ENCODE assay signal across 3 cellular contexts in the genomic region with DNA sequence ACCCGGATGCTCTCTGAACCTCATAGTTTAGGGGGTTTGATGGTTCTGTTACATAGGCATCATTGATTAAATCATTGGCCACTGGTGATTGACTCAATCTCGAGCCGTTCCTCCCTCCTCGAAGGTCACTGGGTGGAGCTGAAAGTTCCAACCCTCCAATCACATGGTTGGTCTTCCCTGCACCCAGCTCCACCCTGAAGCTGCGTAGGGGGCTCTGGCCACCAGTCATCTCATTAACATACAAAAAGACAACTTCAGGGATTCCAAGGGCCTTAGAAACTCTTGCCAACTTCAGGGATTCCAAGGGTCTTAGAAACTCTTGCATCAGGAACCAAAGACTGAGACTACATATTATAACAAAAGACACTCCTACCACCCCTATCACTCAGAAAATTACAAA.
TF ChIP-seq lines count a peak whose summit lies in the region.

No MANE protein-coding gene starts in this region.

TF ChIP-seq in GM23338, 12 proteins besides CTCF, POLR2A, EP300 and RAD21 (continued from another document):
- TF ChIP-seq, protein P1, sequence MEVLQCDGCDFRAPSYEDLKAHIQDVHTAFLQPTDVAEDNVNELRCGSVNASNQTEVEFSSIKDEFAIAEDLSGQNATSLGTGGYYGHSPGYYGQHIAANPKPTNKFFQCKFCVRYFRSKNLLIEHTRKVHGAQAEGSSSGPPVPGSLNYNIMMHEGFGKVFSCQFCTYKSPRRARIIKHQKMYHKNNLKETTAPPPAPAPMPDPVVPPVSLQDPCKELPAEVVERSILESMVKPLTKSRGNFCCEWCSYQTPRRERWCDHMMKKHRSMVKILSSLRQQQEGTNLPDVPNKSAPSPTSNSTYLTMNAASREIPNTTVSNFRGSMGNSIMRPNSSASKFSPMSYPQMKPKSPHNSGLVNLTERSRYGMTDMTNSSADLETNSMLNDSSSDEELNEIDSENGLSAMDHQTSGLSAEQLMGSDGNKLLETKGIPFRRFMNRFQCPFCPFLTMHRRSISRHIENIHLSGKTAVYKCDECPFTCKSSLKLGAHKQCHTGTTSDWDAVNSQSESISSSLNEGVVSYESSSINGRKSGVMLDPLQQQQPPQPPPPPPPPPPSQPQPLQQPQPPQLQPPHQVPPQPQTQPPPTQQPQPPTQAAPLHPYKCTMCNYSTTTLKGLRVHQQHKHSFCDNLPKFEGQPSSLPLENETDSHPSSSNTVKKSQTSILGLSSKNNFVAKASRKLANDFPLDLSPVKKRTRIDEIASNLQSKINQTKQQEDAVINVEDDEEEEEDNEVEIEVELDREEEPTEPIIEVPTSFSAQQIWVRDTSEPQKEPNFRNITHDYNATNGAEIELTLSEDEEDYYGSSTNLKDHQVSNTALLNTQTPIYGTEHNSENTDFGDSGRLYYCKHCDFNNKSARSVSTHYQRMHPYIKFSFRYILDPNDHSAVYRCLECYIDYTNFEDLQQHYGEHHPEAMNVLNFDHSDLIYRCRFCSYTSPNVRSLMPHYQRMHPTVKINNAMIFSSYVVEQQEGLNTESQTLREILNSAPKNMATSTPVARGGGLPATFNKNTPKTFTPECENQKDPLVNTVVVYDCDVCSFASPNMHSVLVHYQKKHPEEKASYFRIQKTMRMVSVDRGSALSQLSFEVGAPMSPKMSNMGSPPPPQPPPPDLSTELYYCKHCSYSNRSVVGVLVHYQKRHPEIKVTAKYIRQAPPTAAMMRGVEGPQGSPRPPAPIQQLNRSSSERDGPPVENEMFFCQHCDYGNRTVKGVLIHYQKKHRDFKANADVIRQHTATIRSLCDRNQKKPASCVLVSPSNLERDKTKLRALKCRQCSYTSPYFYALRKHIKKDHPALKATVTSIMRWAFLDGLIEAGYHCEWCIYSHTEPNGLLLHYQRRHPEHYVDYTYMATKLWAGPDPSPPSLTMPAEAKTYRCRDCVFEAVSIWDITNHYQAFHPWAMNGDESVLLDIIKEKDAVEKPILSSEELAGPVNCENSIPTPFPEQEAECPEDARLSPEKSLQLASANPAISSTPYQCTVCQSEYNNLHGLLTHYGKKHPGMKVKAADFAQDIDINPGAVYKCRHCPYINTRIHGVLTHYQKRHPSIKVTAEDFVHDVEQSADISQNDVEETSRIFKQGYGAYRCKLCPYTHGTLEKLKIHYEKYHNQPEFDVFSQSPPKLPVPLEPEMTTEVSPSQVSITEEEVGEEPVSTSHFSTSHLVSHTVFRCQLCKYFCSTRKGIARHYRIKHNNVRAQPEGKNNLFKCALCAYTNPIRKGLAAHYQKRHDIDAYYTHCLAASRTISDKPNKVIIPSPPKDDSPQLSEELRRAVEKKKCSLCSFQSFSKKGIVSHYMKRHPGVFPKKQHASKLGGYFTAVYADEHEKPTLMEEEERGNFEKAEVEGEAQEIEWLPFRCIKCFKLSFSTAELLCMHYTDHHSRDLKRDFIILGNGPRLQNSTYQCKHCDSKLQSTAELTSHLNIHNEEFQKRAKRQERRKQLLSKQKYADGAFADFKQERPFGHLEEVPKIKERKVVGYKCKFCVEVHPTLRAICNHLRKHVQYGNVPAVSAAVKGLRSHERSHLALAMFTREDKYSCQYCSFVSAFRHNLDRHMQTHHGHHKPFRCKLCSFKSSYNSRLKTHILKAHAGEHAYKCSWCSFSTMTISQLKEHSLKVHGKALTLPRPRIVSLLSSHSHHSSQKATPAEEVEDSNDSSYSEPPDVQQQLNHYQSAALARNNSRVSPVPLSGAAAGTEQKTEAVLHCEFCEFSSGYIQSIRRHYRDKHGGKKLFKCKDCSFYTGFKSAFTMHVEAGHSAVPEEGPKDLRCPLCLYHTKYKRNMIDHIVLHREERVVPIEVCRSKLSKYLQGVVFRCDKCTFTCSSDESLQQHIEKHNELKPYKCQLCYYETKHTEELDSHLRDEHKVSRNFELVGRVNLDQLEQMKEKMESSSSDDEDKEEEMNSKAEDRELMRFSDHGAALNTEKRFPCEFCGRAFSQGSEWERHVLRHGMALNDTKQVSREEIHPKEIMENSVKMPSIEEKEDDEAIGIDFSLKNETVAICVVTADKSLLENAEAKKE (CRISPR knock-in tag; IDR thresholded peaks at IDR 0.05), result no peak
- TF ChIP-seq EZH2 (IDR thresholded peaks at IDR 0.05; ENCODE audit: low read depth, unreplicated experiment) (no peak), JUNB (IDR thresholded peaks at IDR 0.05; ENCODE audit: unreplicated experiment) (no peak), CREB1 (CRISPR knock-in tag; IDR thresholded peaks at IDR 0.05; ENCODE audit: low read depth) (no peak)

TF ChIP-seq in WTC11, 78 proteins besides CTCF, POLR2A, EP300 and RAD21 (continued from another document):
- TF ChIP-seq, protein P2, sequence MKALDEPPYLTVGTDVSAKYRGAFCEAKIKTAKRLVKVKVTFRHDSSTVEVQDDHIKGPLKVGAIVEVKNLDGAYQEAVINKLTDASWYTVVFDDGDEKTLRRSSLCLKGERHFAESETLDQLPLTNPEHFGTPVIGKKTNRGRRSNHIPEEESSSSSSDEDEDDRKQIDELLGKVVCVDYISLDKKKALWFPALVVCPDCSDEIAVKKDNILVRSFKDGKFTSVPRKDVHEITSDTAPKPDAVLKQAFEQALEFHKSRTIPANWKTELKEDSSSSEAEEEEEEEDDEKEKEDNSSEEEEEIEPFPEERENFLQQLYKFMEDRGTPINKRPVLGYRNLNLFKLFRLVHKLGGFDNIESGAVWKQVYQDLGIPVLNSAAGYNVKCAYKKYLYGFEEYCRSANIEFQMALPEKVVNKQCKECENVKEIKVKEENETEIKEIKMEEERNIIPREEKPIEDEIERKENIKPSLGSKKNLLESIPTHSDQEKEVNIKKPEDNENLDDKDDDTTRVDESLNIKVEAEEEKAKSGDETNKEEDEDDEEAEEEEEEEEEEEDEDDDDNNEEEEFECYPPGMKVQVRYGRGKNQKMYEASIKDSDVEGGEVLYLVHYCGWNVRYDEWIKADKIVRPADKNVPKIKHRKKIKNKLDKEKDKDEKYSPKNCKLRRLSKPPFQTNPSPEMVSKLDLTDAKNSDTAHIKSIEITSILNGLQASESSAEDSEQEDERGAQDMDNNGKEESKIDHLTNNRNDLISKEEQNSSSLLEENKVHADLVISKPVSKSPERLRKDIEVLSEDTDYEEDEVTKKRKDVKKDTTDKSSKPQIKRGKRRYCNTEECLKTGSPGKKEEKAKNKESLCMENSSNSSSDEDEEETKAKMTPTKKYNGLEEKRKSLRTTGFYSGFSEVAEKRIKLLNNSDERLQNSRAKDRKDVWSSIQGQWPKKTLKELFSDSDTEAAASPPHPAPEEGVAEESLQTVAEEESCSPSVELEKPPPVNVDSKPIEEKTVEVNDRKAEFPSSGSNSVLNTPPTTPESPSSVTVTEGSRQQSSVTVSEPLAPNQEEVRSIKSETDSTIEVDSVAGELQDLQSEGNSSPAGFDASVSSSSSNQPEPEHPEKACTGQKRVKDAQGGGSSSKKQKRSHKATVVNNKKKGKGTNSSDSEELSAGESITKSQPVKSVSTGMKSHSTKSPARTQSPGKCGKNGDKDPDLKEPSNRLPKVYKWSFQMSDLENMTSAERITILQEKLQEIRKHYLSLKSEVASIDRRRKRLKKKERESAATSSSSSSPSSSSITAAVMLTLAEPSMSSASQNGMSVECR (CRISPR knock-in tag; IDR thresholded peaks at IDR 0.05; ENCODE audit: borderline replicate concordance), result no peak
- TF ChIP-seq NR1H2 (CRISPR knock-in tag; IDR thresholded peaks at IDR 0.05), result no peak
- TF ChIP-seq, protein P3, sequence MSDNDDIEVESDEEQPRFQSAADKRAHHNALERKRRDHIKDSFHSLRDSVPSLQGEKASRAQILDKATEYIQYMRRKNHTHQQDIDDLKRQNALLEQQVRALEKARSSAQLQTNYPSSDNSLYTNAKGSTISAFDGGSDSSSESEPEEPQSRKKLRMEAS (CRISPR knock-in tag; IDR thresholded peaks at IDR 0.05), result no peak
- no peak for TF ChIP-seq IRF2 (CRISPR knock-in tag; IDR thresholded peaks at IDR 0.05; ENCODE audit: borderline replicate concordance, low read depth)

TF ChIP-seq in SK-N-SH treated with all-trans-retinoic acid at 6 μM for 48 hours, 23 proteins besides CTCF, POLR2A, EP300 and RAD21 (continued from another document):
- TF ChIP-seq, protein P4, sequence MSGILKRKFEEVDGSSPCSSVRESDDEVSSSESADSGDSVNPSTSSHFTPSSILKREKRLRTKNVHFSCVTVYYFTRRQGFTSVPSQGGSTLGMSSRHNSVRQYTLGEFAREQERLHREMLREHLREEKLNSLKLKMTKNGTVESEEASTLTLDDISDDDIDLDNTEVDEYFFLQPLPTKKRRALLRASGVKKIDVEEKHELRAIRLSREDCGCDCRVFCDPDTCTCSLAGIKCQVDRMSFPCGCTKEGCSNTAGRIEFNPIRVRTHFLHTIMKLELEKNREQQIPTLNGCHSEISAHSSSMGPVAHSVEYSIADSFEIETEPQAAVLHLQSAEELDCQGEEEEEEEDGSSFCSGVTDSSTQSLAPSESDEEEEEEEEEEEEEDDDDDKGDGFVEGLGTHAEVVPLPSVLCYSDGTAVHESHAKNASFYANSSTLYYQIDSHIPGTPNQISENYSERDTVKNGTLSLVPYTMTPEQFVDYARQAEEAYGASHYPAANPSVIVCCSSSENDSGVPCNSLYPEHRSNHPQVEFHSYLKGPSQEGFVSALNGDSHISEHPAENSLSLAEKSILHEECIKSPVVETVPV (CRISPR knock-in tag; IDR thresholded peaks at IDR 0.05), result no peak
- TF ChIP-seq ZFP3 (CRISPR knock-in tag; IDR thresholded peaks at IDR 0.05) (no peak), OSR1 (CRISPR knock-in tag; IDR thresholded peaks at IDR 0.05) (no peak), GLIS3 (CRISPR knock-in tag; IDR thresholded peaks at IDR 0.05) (no peak), ARNTL (CRISPR knock-in tag; IDR thresholded peaks at IDR 0.05; ENCODE audit: borderline replicate concordance, low read depth) (no peak), RARB (CRISPR knock-in tag; IDR thresholded peaks at IDR 0.05) (no peak), CSDC2 (CRISPR knock-in tag; IDR thresholded peaks at IDR 0.05) (no peak), TCF4 (CRISPR knock-in tag; IDR thresholded peaks at IDR 0.05; ENCODE audit: borderline replicate concordance) (no peak), ISL1 (CRISPR knock-in tag; IDR thresholded peaks at IDR 0.05) (no peak), SNAI2 (CRISPR knock-in tag; IDR thresholded peaks at IDR 0.05) (no peak), ESRRG (CRISPR knock-in tag; IDR thresholded peaks at IDR 0.05) (no peak)
- TF ChIP-seq, protein P5, sequence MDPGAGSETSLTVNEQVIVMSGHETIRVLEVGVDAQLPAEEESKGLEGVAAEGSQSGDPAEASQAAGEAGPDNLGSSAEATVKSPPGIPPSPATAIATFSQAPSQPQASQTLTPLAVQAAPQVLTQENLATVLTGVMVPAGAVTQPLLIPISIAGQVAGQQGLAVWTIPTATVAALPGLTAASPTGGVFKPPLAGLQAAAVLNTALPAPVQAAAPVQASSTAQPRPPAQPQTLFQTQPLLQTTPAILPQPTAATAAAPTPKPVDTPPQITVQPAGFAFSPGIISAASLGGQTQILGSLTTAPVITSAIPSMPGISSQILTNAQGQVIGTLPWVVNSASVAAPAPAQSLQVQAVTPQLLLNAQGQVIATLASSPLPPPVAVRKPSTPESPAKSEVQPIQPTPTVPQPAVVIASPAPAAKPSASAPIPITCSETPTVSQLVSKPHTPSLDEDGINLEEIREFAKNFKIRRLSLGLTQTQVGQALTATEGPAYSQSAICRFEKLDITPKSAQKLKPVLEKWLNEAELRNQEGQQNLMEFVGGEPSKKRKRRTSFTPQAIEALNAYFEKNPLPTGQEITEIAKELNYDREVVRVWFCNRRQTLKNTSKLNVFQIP (CRISPR knock-in tag; IDR thresholded peaks at IDR 0.05; ENCODE audit: borderline replicate concordance, low read depth), result no peak
- TF ChIP-seq, protein P6, sequence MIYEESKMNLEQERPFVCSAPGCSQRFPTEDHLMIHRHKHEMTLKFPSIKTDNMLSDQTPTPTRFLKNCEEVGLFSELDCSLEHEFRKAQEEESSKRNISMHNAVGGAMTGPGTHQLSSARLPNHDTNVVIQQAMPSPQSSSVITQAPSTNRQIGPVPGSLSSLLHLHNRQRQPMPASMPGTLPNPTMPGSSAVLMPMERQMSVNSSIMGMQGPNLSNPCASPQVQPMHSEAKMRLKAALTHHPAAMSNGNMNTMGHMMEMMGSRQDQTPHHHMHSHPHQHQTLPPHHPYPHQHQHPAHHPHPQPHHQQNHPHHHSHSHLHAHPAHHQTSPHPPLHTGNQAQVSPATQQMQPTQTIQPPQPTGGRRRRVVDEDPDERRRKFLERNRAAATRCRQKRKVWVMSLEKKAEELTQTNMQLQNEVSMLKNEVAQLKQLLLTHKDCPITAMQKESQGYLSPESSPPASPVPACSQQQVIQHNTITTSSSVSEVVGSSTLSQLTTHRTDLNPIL (CRISPR knock-in tag; IDR thresholded peaks at IDR 0.05; ENCODE audit: low read depth), result no peak
